Comparison of ENCODE assay signal across 1 cellular context in genomic region chr6:37128863-37129443, GRCh38.
TF ChIP-seq lines count a peak whose summit lies in the region.

No MANE protein-coding gene starts in this region.

TF ChIP-seq in HEK293, 187 proteins besides CTCF, POLR2A, EP300 and RAD21:
- peak; percentile 42; the same call in 1 of the 2 replicates for TF ChIP-seq PRDM10 (tag by site-specific recombination; IDR thresholded peaks at IDR 0.05)
